8 cellular contexts compared by ENCODE assay signal in genomic region chr3:69014022-69014580, GRCh38. TPM values are rescaled to one million over a fixed set of nuclear protein-coding genes. Genes with fewer than 3 reads are reported as not detected.
A peak's percentile ranks its signal among the peaks of the same experiment; 100 is the strongest.
DNase-seq lines count a peak whose midpoint lies in the region; ATAC-seq and TF ChIP-seq lines count a peak whose summit lies in the region.

No MANE protein-coding gene starts in this region.

- H3K36me3 ChIP-seq in left lung (peaks cover 0 to 6% of the 10 kb centered on the region in 2 donors), tibial nerve (peaks cover 0 to 14% (median 0%) of the 10 kb centered on the region in 3 donors)

- H3K27me3 ChIP-seq in left lung (no peaks in the 10 kb centered on the region), tibial nerve (no peaks in the 10 kb centered on the region)

- peaks cover 0 to 8% of the 10 kb centered on the region in 2 donors for H3K36me3 Mint-ChIP-seq in activated T-cell treated with anti-CD3 and anti-CD28 coated beads, Interleukin-2, amount 50 U/mL, for 72 hours (ENCODE audit: insufficient read depth in 2 of 2)

- TF ChIP-seq CTCF in left lung (IDR thresholded peaks at IDR 0.05), result no peak
- no peak for TF ChIP-seq CTCF in tibial nerve (IDR thresholded peaks at IDR 0.05)

- no peak for DNase-seq in activated T-cell treated with anti-CD3 and anti-CD28 coated beads, Interleukin-2, amount 50 U/mL, for 72 hours
- no peak for DNase-seq in activated T-cell treated with anti-CD3 and anti-CD28 coated beads for 4 hours
- no peak for DNase-seq in left lung
- DNase-seq in tibial nerve (ENCODE audit: low spot score in 2 of 2), result no peak
- no peak for DNase-seq in stimulated activated CD4-positive, alpha-beta T cell treated with anti-CD3 and anti-CD28 coated beads, Interleukin-4, amount 100 ng/mL, for 1 hour
- no peak for DNase-seq in Ammon's horn (ENCODE audit: low spot score)

- WGBS in adipose tissue, 3 donors, result 14 to 15% (median 15%) methylated on average over 11 of the region's 11 CpGs
- WGBS in tibial nerve, 2 donors, result 17 to 18% methylated on average over 11 of the region's 11 CpGs

- H3K4me1 Mint-ChIP-seq in activated T-cell treated with anti-CD3 and anti-CD28 coated beads, Interleukin-2, amount 50 U/mL, for 72 hours (ENCODE audit: low read depth), result peaks cover 35% of the 10 kb centered on the region

- peak overlapping the region; percentile 78 to 92 for H3K4me3 Mint-ChIP-seq in activated T-cell treated with anti-CD3 and anti-CD28 coated beads, Interleukin-2, amount 50 U/mL, for 72 hours

- H3K9me3 ChIP-seq in left lung (no peaks in the 10 kb centered on the region), tibial nerve (no peaks in the 10 kb centered on the region)

- no peak for TF ChIP-seq EP300 in tibial nerve (IDR thresholded peaks at IDR 0.05)

- ATAC-seq in activated T-cell treated with anti-CD3 and anti-CD28 coated beads, Interleukin-2, amount 50 U/mL, for 72 hours (replicated peaks in 1 of 2), result no peak
- ATAC-seq in left lung (no peak), GM19452 (IDR thresholded peaks at IDR 0.05; ENCODE audit: unreplicated experiment) (no peak)

- H3K27ac ChIP-seq in adipose tissue (ENCODE audit: low read depth, low read length) (peak overlapping the region; percentile 68), left lung (peak overlapping the region; percentile 96 to 98), tibial nerve (peak overlapping the region; percentile 89 to 98 (median 90))

- no peak for TF ChIP-seq POLR2A in tibial nerve (IDR thresholded peaks at IDR 0.05)

- H3K27ac Mint-ChIP-seq in activated T-cell treated with anti-CD3 and anti-CD28 coated beads, Interleukin-2, amount 50 U/mL, for 72 hours, result peak overlapping the region; percentile 96

- H3K9me3 Mint-ChIP-seq in activated T-cell treated with anti-CD3 and anti-CD28 coated beads, Interleukin-2, amount 50 U/mL, for 72 hours, result no peaks in the 10 kb centered on the region

- peaks cover 2 to 38% of the 10 kb centered on the region in 2 donors for H3K4me1 ChIP-seq in left lung
- peaks cover 0 to 36% (median 4%) of the 10 kb centered on the region in 4 donors for H3K4me1 ChIP-seq in tibial nerve

- intact Hi-C loops in left lung (cut with DNase I), result no loop called here

- H3K27me3 Mint-ChIP-seq in activated T-cell treated with anti-CD3 and anti-CD28 coated beads, Interleukin-2, amount 50 U/mL, for 72 hours (ENCODE audit: low read depth), result no peaks in the 10 kb centered on the region

- H3K4me3 ChIP-seq in left lung, result peak overlapping the region; percentile 71
- H3K4me3 ChIP-seq in tibial nerve, result peak overlapping the region; percentile 58 to 94 (median 78)

RNA-seq across cellular contexts. Expression of gene EOGT, which starts 0.6 kb away (rescaled TPM):
- 10 to 100 TPM; 16.8 to 23.7 TPM for total RNA-seq in activated T-cell treated with anti-CD3 and anti-CD28 coated beads, Interleukin-2, amount 50 U/mL, for 72 hours
- polyA plus RNA-seq in adipose tissue, result 10 to 100 TPM in 2 of 3 donors, 1 to 10 TPM in 1; 5.1 to 20.2 (median 16.9) TPM
- total RNA-seq in left lung, result 10 to 100 TPM; 27.9 to 32.6 TPM
- total RNA-seq in tibial nerve, result 10 to 100 TPM; 27.2 to 55.9 (median 37.1) TPM

RNA-seq across cellular contexts. Expression of gene TMF1, which starts 38.0 kb away (rescaled TPM):
- total RNA-seq in activated T-cell treated with anti-CD3 and anti-CD28 coated beads, Interleukin-2, amount 50 U/mL, for 72 hours, result 10 to 100 TPM; 32.2 to 41.9 TPM
- 1 to 10 TPM; 8.4 to 9.2 (median 8.7) TPM for polyA plus RNA-seq in adipose tissue
- total RNA-seq in left lung (10 to 100 TPM; 38.4 to 40.8 TPM), tibial nerve (10 to 100 TPM; 24.7 to 33.5 (median 33.0) TPM)
